ENCODE assay signal across 10 cellular contexts in the genomic region with DNA sequence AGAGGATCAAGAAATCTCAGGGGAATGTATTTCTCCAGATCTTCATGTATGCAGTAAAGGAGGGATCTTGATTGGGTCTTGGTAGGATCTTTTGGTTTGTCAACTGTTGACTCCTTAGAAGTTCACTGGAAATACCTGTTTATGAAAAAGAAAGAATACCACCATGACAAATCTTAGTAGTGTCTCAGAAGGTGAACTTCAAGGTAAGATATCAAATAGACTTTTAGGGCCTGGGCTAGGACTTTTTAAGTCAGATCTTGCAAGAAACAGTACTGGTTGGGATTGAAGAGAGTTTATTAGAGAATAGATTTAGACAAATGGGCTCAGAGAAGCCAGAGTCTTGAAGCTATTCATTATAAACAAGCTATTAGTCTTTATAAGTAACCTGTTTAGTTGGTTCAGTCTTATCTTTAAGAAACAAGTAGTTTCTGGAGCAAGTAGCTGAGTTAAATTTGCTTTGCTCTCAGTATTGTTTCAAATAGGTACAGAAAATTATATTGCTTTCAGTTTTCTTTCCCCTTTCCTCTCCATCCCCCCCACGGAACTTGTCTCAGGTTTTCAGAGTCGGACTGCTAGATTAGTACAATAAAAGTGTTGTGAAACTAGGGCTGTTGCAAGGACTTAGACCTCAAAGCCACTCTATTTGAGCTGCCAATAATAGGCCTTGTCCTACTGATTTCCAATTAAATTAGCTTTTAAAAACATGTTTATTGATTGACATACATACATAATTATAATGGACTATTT.
DNase-seq lines count a peak whose midpoint lies in the region; ATAC-seq, FAIRE-seq and TF ChIP-seq lines count a peak whose summit lies in the region.
"Had no signal": no experiment of that assay in that cellular context is flagged by ENCODE, and none has a peak within 500 bp of the region (broad histone marks: within the 10 kb centered on the region; RNA-seq: fewer than 3 reads in every experiment).

No MANE protein-coding gene starts in this region.

- H3K9me3 Mint-ChIP-seq in dendritic cell treated with granulocyte-macrophage colony-stimulating factor and Interleukin-4, amounts not matched to agents 40 ng/mL and 50 ng/mL, for 4 days = peaks cover 30% of the 10 kb centered on the region

- peak; percentile 53 for FAIRE-seq in GM12892 (lab: Jason Lieb, UNC)

- peak overlapping the region; percentile 59 for H3K27ac Mint-ChIP-seq in dendritic cell treated with granulocyte-macrophage colony-stimulating factor and Interleukin-4, amounts not matched to agents 40 ng/mL and 50 ng/mL, for 4 days

- H3K27me3 Mint-ChIP-seq in dendritic cell treated with granulocyte-macrophage colony-stimulating factor and Interleukin-4, amounts not matched to agents 40 ng/mL and 50 ng/mL, for 4 days = no peaks in the 10 kb centered on the region

- peak; percentile 19 for DNase-seq in GM12892 (ENCODE audit: insufficient read length)
- no peak for DNase-seq in inferior parietal cortex (ENCODE audit: extremely low spot score)
- DNase-seq in NCI-H187 (lab: John Stamatoyannopoulos, UW) = no peak
- no peak for DNase-seq in Right ventricle myocardium inferior (ENCODE audit: missing footprints)
- DNase-seq: amniotic stem cell, substantia nigra had no signal

- TF ChIP-seq POLR2A in GM12892 (IDR thresholded peaks at IDR 0.05; ENCODE audit: low read depth, low read length) = no peak

- peak; percentile 96 for ATAC-seq in GM21390 (IDR thresholded peaks at IDR 0.05; ENCODE audit: unreplicated experiment)
- peak; percentile 96 for ATAC-seq in HG03342 (IDR thresholded peaks at IDR 0.05; ENCODE audit: unreplicated experiment)
- no peak for ATAC-seq in Right ventricle myocardium inferior
- ATAC-seq in SK-N-SH treated with all-trans-retinoic acid at 6 μM for 48 hours = no peak

- no peak overlapping the region for H3K4me3 Mint-ChIP-seq in dendritic cell treated with granulocyte-macrophage colony-stimulating factor and Interleukin-4, amounts not matched to agents 40 ng/mL and 50 ng/mL, for 4 days

- peaks cover 19% of the 10 kb centered on the region for H3K4me1 Mint-ChIP-seq in dendritic cell treated with granulocyte-macrophage colony-stimulating factor and Interleukin-4, amounts not matched to agents 40 ng/mL and 50 ng/mL, for 4 days (ENCODE audit: low read depth)

- intact Hi-C loops in dendritic cell treated with granulocyte-macrophage colony-stimulating factor and Interleukin-4, amounts not matched to agents 40 ng/mL and 50 ng/mL, for 4 days (cut with micrococcal nuclease) = no loop called here
- intact Hi-C loops in Right ventricle myocardium inferior (cut with DNase I) = no loop called here

- peaks cover 13% of the 10 kb centered on the region for H3K36me3 Mint-ChIP-seq in dendritic cell treated with granulocyte-macrophage colony-stimulating factor and Interleukin-4, amounts not matched to agents 40 ng/mL and 50 ng/mL, for 4 days (ENCODE audit: low read depth)

TF ChIP-seq in SK-N-SH treated with all-trans-retinoic acid at 6 μM for 48 hours, 23 proteins besides CTCF, POLR2A, EP300 and RAD21:
- TF ChIP-seq ZNF8 (CRISPR knock-in tag; IDR thresholded peaks at IDR 0.05) (no peak), OSR1 (CRISPR knock-in tag; IDR thresholded peaks at IDR 0.05) (no peak)

Comparison
In these comparisons a context has a peak if more than half of its experiments do, and no peak if none do; other contexts are left out.
1. ATAC-seq: peak in GM21390 (single experiment) and HG03342 (single experiment); none in Right ventricle myocardium inferior (single experiment) and SK-N-SH treated with all-trans-retinoic acid at 6 μM for 48 hours (single experiment).